9 cellular contexts compared by ENCODE assay signal in the genomic region with DNA sequence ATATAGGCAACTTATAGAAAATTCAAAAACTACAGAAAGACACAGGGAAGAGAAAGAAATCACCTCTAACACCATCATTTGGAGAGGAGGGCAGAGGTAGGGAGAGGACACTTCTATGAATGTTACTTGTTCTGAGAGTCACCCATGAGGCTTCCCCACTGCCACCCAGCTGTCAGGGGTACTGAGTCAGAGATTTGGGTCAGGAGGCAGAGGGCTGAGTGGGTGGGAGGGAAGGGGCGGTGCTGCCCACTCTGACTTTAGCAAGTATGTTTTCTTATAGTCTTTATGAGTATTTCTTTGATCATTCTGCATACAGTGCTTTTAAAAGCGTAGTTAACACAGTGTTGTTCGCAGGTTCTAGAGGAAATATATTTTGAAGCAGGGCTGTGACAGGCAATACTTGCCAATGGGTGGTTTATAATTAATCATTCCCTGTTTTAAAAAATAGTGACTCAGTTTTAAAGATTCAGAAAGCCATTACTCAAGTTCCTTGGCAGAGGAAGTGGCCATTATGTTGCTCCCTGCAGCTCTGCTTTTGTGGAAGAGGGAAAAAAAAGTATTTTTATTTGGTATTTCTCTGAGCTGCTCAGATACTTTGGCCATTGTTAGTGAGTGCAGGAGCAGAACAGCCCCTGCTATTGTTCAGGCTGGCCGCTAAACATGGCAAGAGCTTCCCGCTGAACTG. TPM values are rescaled to one million over a fixed set of nuclear protein-coding genes. Genes with fewer than 3 reads are reported as not detected.
DNase-seq lines count a peak whose midpoint lies in the region; ATAC-seq and TF ChIP-seq lines count a peak whose summit lies in the region.
"Had no signal": no experiment of that assay in that cellular context is flagged by ENCODE, and none has a peak within 500 bp of the region (broad histone marks: within the 10 kb centered on the region; RNA-seq: fewer than 3 reads in every experiment).

No MANE protein-coding gene starts in this region.

- H3K36me3 ChIP-seq in neuron (ENCODE audit: insufficient read depth, low read length) = no peaks in the 10 kb centered on the region

- peak overlapping the region; percentile 71 for H2AFZ ChIP-seq in neuron (ENCODE audit: low read depth, low read length)

- H3K4me1 ChIP-seq in neuron (ENCODE audit: insufficient read depth, low read length) = peaks cover 16% of the 10 kb centered on the region

- ATAC-seq in HG03175 (IDR thresholded peaks at IDR 0.05; ENCODE audit: unreplicated experiment) = no peak
- ATAC-seq in GM21367 (IDR thresholded peaks at IDR 0.05; ENCODE audit: unreplicated experiment) = no peak
- ATAC-seq in sciatic nerve = no peak

- intact Hi-C loops in dorsolateral prefrontal cortex (cut with DNase I) (loop anchor here in 1 of 2 donors (10.0 kb wide), 1 partner anchor 51 kb away; no protein-coding TSS in a partner anchor), sciatic nerve (cut with DNase I) (no loop called here)

- DNase-seq in AG10803 (ENCODE audit: low read depth) = peak; percentile 66
- DNase-seq in NCI-H2227 (lab: John Stamatoyannopoulos, UW; ENCODE audit: unreplicated experiment) = peak; percentile 29
- DNase-seq in dorsolateral prefrontal cortex = peak in 2 of 10 donors; percentile 50 to 54
- DNase-seq in HUDEP-2 (lab: John Stamatoyannopoulos, UW; ENCODE audit: unreplicated experiment in 76 of 76) = no peak
- DNase-seq in sciatic nerve (ENCODE audit: low spot score) = no peak
- DNase-seq: activated CD8-positive, alpha-beta memory T cell treated with anti-CD3 and anti-CD28 coated beads for 24 hours had no signal

- H3K27ac ChIP-seq in dorsolateral prefrontal cortex = peak overlapping the region; percentile 1 to 95 (median 84)

- H3K27me3 ChIP-seq in dorsolateral prefrontal cortex (no peaks in the 10 kb centered on the region), neuron (ENCODE audit: insufficient read depth, low read length) (no peaks in the 10 kb centered on the region)

- H3K4me3 ChIP-seq in AG10803 (ENCODE audit: low read length) = no peak overlapping the region
- H3K4me3 ChIP-seq in dorsolateral prefrontal cortex = peak overlapping the region in 13 of 59 donors; percentile 1 to 34 (median 10)
- H3K4me3 ChIP-seq in neuron (ENCODE audit: low read length) = no peak overlapping the region

- H3K9me3 ChIP-seq in neuron (ENCODE audit: low read length) = no peaks in the 10 kb centered on the region

- no peak for TF ChIP-seq CTCF in AG10803 (conservative IDR thresholded peaks at IDR 0.05; ENCODE audit: low read length)
- TF ChIP-seq CTCF in dorsolateral prefrontal cortex (IDR thresholded peaks at IDR 0.05 in 54 of 56, conservative IDR thresholded peaks at IDR 0.05 in 2 of 56; ENCODE audit: low read depth in 1 of 56, partially characterized antibody in 56 of 56) = peak in 17 of 56 donors; percentile 6 to 30 (median 18)

RNA-seq across cellular contexts. Expression of gene IL6R, which starts 18.3 kb away (rescaled TPM):
- 10 to 100 TPM in 86 of 120 experiments, 1 to 10 TPM in 34; 5.2 to 32.5 (median 12.2) TPM for total RNA-seq in dorsolateral prefrontal cortex
- 26.6 TPM for total RNA-seq in sciatic nerve

Comparison
In these comparisons a context has a peak if more than half of its experiments do, and no peak if none do; other contexts are left out.
1. DNase-seq: peak in AG10803 (single experiment) and NCI-H2227 (single experiment); none in HUDEP-2 (0 of 76) and sciatic nerve (single experiment).